Comparison of ENCODE assay signal across 3 cellular contexts in the genomic region with DNA sequence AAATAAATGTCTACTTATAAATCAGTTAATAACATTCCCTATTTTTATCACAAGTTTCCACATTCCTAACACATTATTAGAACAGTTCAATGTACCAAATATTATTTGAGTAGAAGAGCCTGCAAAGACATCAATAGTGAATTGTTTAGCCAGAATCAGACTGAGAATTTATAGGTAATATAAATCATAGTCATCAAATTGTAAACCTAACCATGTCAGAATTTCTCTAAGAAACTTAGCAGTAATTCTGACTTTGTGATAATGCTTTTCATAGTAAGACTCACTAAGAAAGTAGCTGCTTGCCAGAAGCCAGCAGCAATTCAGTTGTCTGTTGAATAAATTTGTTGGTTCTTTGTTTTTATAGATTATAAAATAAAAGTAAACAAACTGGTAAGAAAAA.
TF ChIP-seq lines count a peak whose summit lies in the region.

No MANE protein-coding gene starts in this region.

TF ChIP-seq in A549, 52 proteins besides CTCF, POLR2A, EP300 and RAD21 (continued from another document):
- TF ChIP-seq JUN (IDR thresholded peaks at IDR 0.05) (no peak), HDAC2 (IDR thresholded peaks at IDR 0.05) (no peak)
- TF ChIP-seq, protein P1, sequence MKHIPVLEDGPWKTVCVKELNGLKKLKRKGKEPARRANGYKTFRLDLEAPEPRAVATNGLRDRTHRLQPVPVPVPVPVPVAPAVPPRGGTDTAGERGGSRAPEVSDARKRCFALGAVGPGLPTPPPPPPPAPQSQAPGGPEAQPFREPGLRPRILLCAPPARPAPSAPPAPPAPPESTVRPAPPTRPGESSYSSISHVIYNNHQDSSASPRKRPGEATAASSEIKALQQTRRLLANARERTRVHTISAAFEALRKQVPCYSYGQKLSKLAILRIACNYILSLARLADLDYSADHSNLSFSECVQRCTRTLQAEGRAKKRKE (CRISPR knock-in tag; IDR thresholded peaks at IDR 0.05; ENCODE audit: low read depth), result no peak

TF ChIP-seq in HEK293, 187 proteins besides CTCF, POLR2A, EP300 and RAD21 (continued from another document):
- peak; percentile 30; the same call in 1 of the 2 replicates for TF ChIP-seq PRDM6 (tag by site-specific recombination; IDR thresholded peaks at IDR 0.05)

TF ChIP-seq in K562, 482 proteins besides CTCF, POLR2A, EP300 and RAD21 (continued from another document):
- TF ChIP-seq ZNF316 (IDR thresholded peaks at IDR 0.05) (peak; percentile 47), ZNF57 (CRISPR knock-in tag; IDR thresholded peaks at IDR 0.05) (no peak), ZBTB11 (CRISPR knock-in tag; IDR thresholded peaks at IDR 0.05) (0 out of 6 replicates have a peak, but pooled peaks of 1 of the 3 experiments have one; percentile 20), C11orf30 (IDR thresholded peaks at IDR 0.05; ENCODE audit: low read depth) (0 out of 2 replicates have a peak, but pooled peaks have one; percentile 11), RHOXF2B (CRISPR knock-in tag; conservative IDR thresholded peaks at IDR 0.05) (no peak)
